9 cellular contexts compared by ENCODE assay signal in genomic region chr7:1725199-1725701, GRCh38. TPM values are rescaled to one million over a fixed set of nuclear protein-coding genes. Genes with fewer than 3 reads are reported as not detected.
DNase-seq lines count a peak whose midpoint lies in the region; ATAC-seq and TF ChIP-seq lines count a peak whose summit lies in the region.
"Had no signal": no experiment of that assay in that cellular context is flagged by ENCODE, and none has a peak within 500 bp of the region (broad histone marks: within the 10 kb centered on the region; RNA-seq: fewer than 3 reads in every experiment).

No MANE protein-coding gene starts in this region.

- H3K4me2 ChIP-seq in fibroblast of lung (ENCODE audit: extremely low read depth, insufficient read depth, low read length), result no peak overlapping the region

- H3K27me3 Mint-ChIP-seq in activated CD4-positive, alpha-beta T cell treated with anti-CD3 and anti-CD28 coated beads for 36 hours, result peaks cover 7% of the 10 kb centered on the region

- intact Hi-C loops in gastrocnemius medialis (cut with DNase I; ENCODE audit: low total_unique reads), result loop anchor here (1.0 to 5.0 kb wide), 2 partner anchors 8 to 78 kb away; no protein-coding TSS in a partner anchor
- intact Hi-C loops in activated CD4-positive, alpha-beta T cell treated with anti-CD3 and anti-CD28 coated beads for 36 hours (cut with DNase I, micrococcal nuclease), result no loop called here

- in situ Hi-C loops in gastrocnemius medialis (cut with MboI; ENCODE audit: low sequenced_read_pairs in 4 of 4), result no loop called here

- H3K27ac ChIP-seq in fibroblast of lung (ENCODE audit: insufficient read depth, low read length) (no peak overlapping the region), gastrocnemius medialis (peak overlapping the region in 3 of 4 donors; percentile 45 to 80 (median 75))
- H3K27ac ChIP-seq: Peyer's patch had no signal

- no peak for TF ChIP-seq EP300 in Ishikawa (IDR thresholded peaks at IDR 0.05; ENCODE audit: borderline replicate concordance)

- no peak for TF ChIP-seq RAD21 in Ishikawa (IDR thresholded peaks at IDR 0.05; ENCODE audit: low read depth)

- H4K20me1 ChIP-seq in fibroblast of lung (ENCODE audit: control insufficient read depth, extremely low read depth, insufficient read depth, low read length), result no peaks in the 10 kb centered on the region

- no peak overlapping the region for H3K27ac Mint-ChIP-seq in activated CD4-positive, alpha-beta T cell treated with anti-CD3 and anti-CD28 coated beads for 36 hours

- no peaks in the 10 kb centered on the region for H3K4me1 Mint-ChIP-seq in activated CD4-positive, alpha-beta T cell treated with anti-CD3 and anti-CD28 coated beads for 36 hours

- peaks cover 2% of the 10 kb centered on the region for H3K27me3 ChIP-seq in fibroblast of lung (ENCODE audit: control insufficient read depth, insufficient read depth, low read length)
- no peaks in the 10 kb centered on the region for H3K27me3 ChIP-seq in gastrocnemius medialis
- H3K27me3 ChIP-seq: Peyer's patch had no signal

- POLR2A ChIA-PET in activated CD4-positive, alpha-beta T cell treated with anti-CD3 and anti-CD28 coated beads for 36 hours (lab: Charles Lee), result no interaction called here
- POLR2A ChIA-PET in HEK293T (lab: Yijun Ruan, JAX), result no interaction called here

- peak; percentile 90 for ATAC-seq in gastrocnemius medialis
- ATAC-seq in activated CD4-positive, alpha-beta T cell treated with anti-CD3 and anti-CD28 coated beads for 36 hours, result no peak
- ATAC-seq in HG03196 (IDR thresholded peaks at IDR 0.05; ENCODE audit: unreplicated experiment), result no peak

- DNase-seq in NCI-H524 treated with DMSO at 0.1 percent for 48 hours (lab: John Stamatoyannopoulos, UW) (peak; percentile 94), fibroblast of lung (ENCODE audit: low read depth in 2 of 2) (peak; percentile 27 to 60), gastrocnemius medialis (peak; percentile 85 to 88), HEK293T (ENCODE audit: extremely low spot score) (no peak)
- no peak for DNase-seq in activated CD4-positive, alpha-beta T cell treated with anti-CD3 and anti-CD28 coated beads for 36 hours
- DNase-seq in activated naive CD4-positive, alpha-beta T cell treated with anti-CD3 and anti-CD28 coated beads, Interleukin-2, amount 50 U/mL, for 16 hours, result no peak

- H3K4me1 ChIP-seq in fibroblast of lung (ENCODE audit: control insufficient read depth, extremely low read depth, insufficient read depth, low read length), result no peaks in the 10 kb centered on the region
- H3K4me1 ChIP-seq in gastrocnemius medialis, result peaks cover 9 to 11% of the 10 kb centered on the region in 2 donors
- H3K4me1 ChIP-seq: Peyer's patch had no signal

- H3K4me3 ChIP-seq in fibroblast of lung (replicated peaks in 1 of 4; ENCODE audit: control extremely low read depth in 1 of 4, insufficient read depth in 1 of 4, low read depth in 3 of 4, low read length in 4 of 4) (no peak overlapping the region), gastrocnemius medialis (no peak overlapping the region)
- H3K4me3 ChIP-seq: Peyer's patch had no signal

- CTCF ChIA-PET in activated CD4-positive, alpha-beta T cell treated with anti-CD3 and anti-CD28 coated beads for 36 hours (lab: Charles Lee), result no interaction called here
- CTCF ChIA-PET in HEK293T (lab: Yijun Ruan, JAX), result no interaction called here

- no peak overlapping the region for H3K9ac ChIP-seq in fibroblast of lung (ENCODE audit: insufficient read depth, low read length)

- H3K4me3 Mint-ChIP-seq in activated CD4-positive, alpha-beta T cell treated with anti-CD3 and anti-CD28 coated beads for 36 hours, result no peak overlapping the region

- H3K36me3 Mint-ChIP-seq in activated CD4-positive, alpha-beta T cell treated with anti-CD3 and anti-CD28 coated beads for 36 hours (ENCODE audit: low read depth), result no peaks in the 10 kb centered on the region

- TF ChIP-seq CTCF in fibroblast of lung (conservative IDR thresholded peaks at IDR 0.05 in 1 of 2, IDR thresholded peaks at IDR 0.05 in 1 of 2; ENCODE audit: low read depth in 1 of 2, low read length in 2 of 2) (no peak), gastrocnemius medialis (IDR thresholded peaks at IDR 0.05 in 4 of 5, conservative IDR thresholded peaks at IDR 0.05 in 1 of 5) (no peak)

- H3K36me3 ChIP-seq in fibroblast of lung (ENCODE audit: control insufficient read depth, insufficient read depth, low read length), result no peaks in the 10 kb centered on the region
- no peaks in the 10 kb centered on the region for H3K36me3 ChIP-seq in gastrocnemius medialis
- H3K36me3 ChIP-seq: Peyer's patch had no signal

- peak in 1 of 2 donors; percentile 15 for TF ChIP-seq POLR2A in gastrocnemius medialis (IDR thresholded peaks at IDR 0.05)

- peaks cover 3% of the 10 kb centered on the region for H3K9me3 Mint-ChIP-seq in activated CD4-positive, alpha-beta T cell treated with anti-CD3 and anti-CD28 coated beads for 36 hours (ENCODE audit: low read depth)

- H3K9me3 ChIP-seq in fibroblast of lung (ENCODE audit: control insufficient read depth, insufficient read depth, low read depth, low read length) (no peaks in the 10 kb centered on the region), gastrocnemius medialis (no peaks in the 10 kb centered on the region)

- H2AFZ ChIP-seq in fibroblast of lung (ENCODE audit: low read length), result no peak overlapping the region

- H3K79me2 ChIP-seq in fibroblast of lung (ENCODE audit: control insufficient read depth, insufficient read depth, low read length), result no peaks in the 10 kb centered on the region

TF ChIP-seq in Ishikawa, 13 proteins besides CTCF, POLR2A, EP300 and RAD21:
- TF ChIP-seq EGR1 (IDR thresholded peaks at IDR 0.05), result 0 out of 2 replicates have a peak, but pooled peaks have one; percentile 12
- TF ChIP-seq, protein P1, sequence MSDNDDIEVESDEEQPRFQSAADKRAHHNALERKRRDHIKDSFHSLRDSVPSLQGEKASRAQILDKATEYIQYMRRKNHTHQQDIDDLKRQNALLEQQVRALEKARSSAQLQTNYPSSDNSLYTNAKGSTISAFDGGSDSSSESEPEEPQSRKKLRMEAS (IDR thresholded peaks at IDR 0.05), result peak; percentile 57
- no peak for TF ChIP-seq NFIC (IDR thresholded peaks at IDR 0.05)
- 0 out of 2 replicates have a peak, but pooled peaks have one; percentile 22 for TF ChIP-seq TCF12 (IDR thresholded peaks at IDR 0.05; ENCODE audit: low read depth)
TF ChIP-seq in Ishikawa: peak in this region for 3.

TF ChIP-seq in HEK293T, 16 proteins besides CTCF, POLR2A, EP300 and RAD21:
- no peak for TF ChIP-seq L3MBTL2 (conservative IDR thresholded peaks at IDR 0.05)
- no peak for TF ChIP-seq FOXM1 (IDR thresholded peaks at IDR 0.05; ENCODE audit: borderline replicate concordance)
- TF ChIP-seq BHLHE40 (IDR thresholded peaks at IDR 0.05; ENCODE audit: borderline replicate concordance), result no peak
- TF ChIP-seq NFRKB (IDR thresholded peaks at IDR 0.05), result no peak
- no peak for TF ChIP-seq HDGF (IDR thresholded peaks at IDR 0.05; ENCODE audit: borderline replicate concordance)
- TF ChIP-seq SUZ12 (IDR thresholded peaks at IDR 0.05), result no peak
- no peak for TF ChIP-seq SP1 (IDR thresholded peaks at IDR 0.05)
- TF ChIP-seq FOXK2 (IDR thresholded peaks at IDR 0.05), result no peak
- TF ChIP-seq CTBP1 (IDR thresholded peaks at IDR 0.05; ENCODE audit: borderline replicate concordance), result no peak
- TF ChIP-seq PKNOX1 (IDR thresholded peaks at IDR 0.05), result no peak
- no peak for TF ChIP-seq LEF1 (IDR thresholded peaks at IDR 0.05; ENCODE audit: borderline replicate concordance)
- TF ChIP-seq ELF4 (IDR thresholded peaks at IDR 0.05), result no peak
- no peak for TF ChIP-seq TARDBP (IDR thresholded peaks at IDR 0.05)
- TF ChIP-seq ZNF384 (IDR thresholded peaks at IDR 0.05), result no peak
- TF ChIP-seq ARNT (IDR thresholded peaks at IDR 0.05), result no peak
- no peak for TF ChIP-seq FOXA1 (IDR thresholded peaks at IDR 0.05)

RNA-seq across cellular contexts. Expression of gene ELFN1, which starts 55.2 kb away (rescaled TPM):
- total RNA-seq in fibroblast of lung (0.33 and 0.51 TPM in 2 replicates), gastrocnemius medialis (1 to 10 TPM in 1 of 4 donors, under 1 TPM in 3; 0.12 to 1.0 (median 0.46) TPM)
- polyA plus RNA-seq in fibroblast of lung, result 0.16 and 0.26 TPM in 2 replicates
- 0.28 and 0.50 TPM in 2 replicates for polyA plus RNA-seq in fibroblast of lung (2012)
- polyA minus RNA-seq in fibroblast of lung (ENCODE audit: low replicate concordance), result 0.74 TPM in 1 of 2 replicates, not detected in the other
- total RNA-seq in activated CD4-positive, alpha-beta T cell treated with anti-CD3 and anti-CD28 coated beads for 36 hours, result under 1 TPM; 0.05 to 0.09 TPM

Comparison
In these comparisons a context has a peak if more than half of its experiments do, and no peak if none do; other contexts are left out.
1. DNase-seq: peak in NCI-H524 treated with DMSO at 0.1 percent for 48 hours (single experiment), fibroblast of lung (2 of 2) and gastrocnemius medialis (2 of 2); none in activated CD4-positive, alpha-beta T cell treated with anti-CD3 and anti-CD28 coated beads for 36 hours (single experiment), activated naive CD4-positive, alpha-beta T cell treated with anti-CD3 and anti-CD28 coated beads, Interleukin-2, amount 50 U/mL, for 16 hours (single experiment) and HEK293T (single experiment).
2. ATAC-seq: peak in gastrocnemius medialis (2 of 2); none in activated CD4-positive, alpha-beta T cell treated with anti-CD3 and anti-CD28 coated beads for 36 hours (single experiment) and HG03196 (single experiment).